2 cellular contexts compared by ENCODE assay signal in genomic region chr7:74525140-74525539, GRCh38.
TF ChIP-seq lines count a peak whose summit lies in the region.

No MANE protein-coding gene starts in this region.

TF ChIP-seq in SK-N-SH, 30 proteins besides CTCF, POLR2A, EP300 and RAD21 (continued from another document):
- TF ChIP-seq ZBTB33 (IDR thresholded peaks at IDR 0.05; ENCODE audit: borderline replicate concordance, low read depth) (no peak), SMC3 (IDR thresholded peaks at IDR 0.05; ENCODE audit: low read depth, low read length) (no peak), RXRA (IDR thresholded peaks at IDR 0.05; ENCODE audit: borderline replicate concordance, low read depth) (no peak), FOXM1 (IDR thresholded peaks at IDR 0.05; ENCODE audit: low read depth) (no peak), NFIC (IDR thresholded peaks at IDR 0.05; ENCODE audit: borderline replicate concordance) (no peak), IRF3 (IDR thresholded peaks at IDR 0.05; ENCODE audit: low read depth, low read length) (no peak)

TF ChIP-seq in SK-N-SH treated with all-trans-retinoic acid at 6 μM for 48 hours, 23 proteins besides CTCF, POLR2A, EP300 and RAD21 (continued from another document):
- no peak for TF ChIP-seq TSHZ2 (CRISPR knock-in tag; IDR thresholded peaks at IDR 0.05)
- TF ChIP-seq ZC3H10 (CRISPR knock-in tag; IDR thresholded peaks at IDR 0.05), result no peak
- no peak for TF ChIP-seq ESRRG (CRISPR knock-in tag; IDR thresholded peaks at IDR 0.05)
- TF ChIP-seq ZFP30 (CRISPR knock-in tag; IDR thresholded peaks at IDR 0.05), result no peak
- no peak for TF ChIP-seq GLIS3 (CRISPR knock-in tag; IDR thresholded peaks at IDR 0.05)
- no peak for TF ChIP-seq TOX (CRISPR knock-in tag; IDR thresholded peaks at IDR 0.05; ENCODE audit: borderline replicate concordance)
- no peak for TF ChIP-seq TCF4 (CRISPR knock-in tag; IDR thresholded peaks at IDR 0.05; ENCODE audit: borderline replicate concordance)
- no peak for TF ChIP-seq CSDC2 (CRISPR knock-in tag; IDR thresholded peaks at IDR 0.05)
- no peak for TF ChIP-seq ISL1 (CRISPR knock-in tag; IDR thresholded peaks at IDR 0.05)
- no peak for TF ChIP-seq OSR1 (CRISPR knock-in tag; IDR thresholded peaks at IDR 0.05)
